18 cellular contexts compared by ENCODE assay signal in genomic region chr9:75390951-75391350, GRCh38.
A peak's percentile ranks its signal among the peaks of the same experiment; 100 is the strongest.
DNase-seq lines count a peak whose midpoint lies in the region; ATAC-seq and TF ChIP-seq lines count a peak whose summit lies in the region.
"Had no signal": no experiment of that assay in that cellular context is flagged by ENCODE, and none has a peak within 500 bp of the region (broad histone marks: within the 10 kb centered on the region; RNA-seq: fewer than 3 reads in every experiment).

No MANE protein-coding gene starts in this region.

- H3K27ac Mint-ChIP-seq in activated T-helper 2 cell treated with anti-CD3 and anti-CD28 coated beads, Interferon-gamma antibody, Interleukin-2, Interleukin-4, amounts not matched to agents 10 μg/mL and 5 μg/mL and 100 μg/mL, durations not matched to agents 14 hours and 24 hours and 36 hours: no peak overlapping the region
- H3K27ac Mint-ChIP-seq: B cell; CD4-positive, CD25-positive, alpha-beta regulatory T cell; CD8-positive, alpha-beta T cell; H9 had no signal

- intact Hi-C loops in activated T-helper 2 cell treated with anti-CD3 and anti-CD28 coated beads, Interferon-gamma antibody, Interleukin-2, Interleukin-4, amounts not matched to agents 10 μg/mL and 5 μg/mL and 100 μg/mL, durations not matched to agents 14 hours and 24 hours and 36 hours (cut with micrococcal nuclease): no loop called here

- TF ChIP-seq CTCF in astrocyte of the spinal cord (IDR thresholded peaks at IDR 0.05; ENCODE audit: low read depth, low read length): no peak

- ATAC-seq in GM18861 (IDR thresholded peaks at IDR 0.05; ENCODE audit: unreplicated experiment): no peak
- no peak for ATAC-seq in GM21786 (IDR thresholded peaks at IDR 0.05; ENCODE audit: unreplicated experiment)
- ATAC-seq: CD8-positive, alpha-beta T cell; HCT116 had no signal

- no peaks in the 10 kb centered on the region for H3K27me3 Mint-ChIP-seq in activated T-helper 2 cell treated with anti-CD3 and anti-CD28 coated beads, Interferon-gamma antibody, Interleukin-2, Interleukin-4, amounts not matched to agents 10 μg/mL and 5 μg/mL and 100 μg/mL, durations not matched to agents 14 hours and 24 hours and 36 hours (ENCODE audit: low read depth)
- H3K27me3 Mint-ChIP-seq: B cell; CD4-positive, CD25-positive, alpha-beta regulatory T cell had no signal

- no peaks in the 10 kb centered on the region for H3K9me3 Mint-ChIP-seq in activated T-helper 2 cell treated with anti-CD3 and anti-CD28 coated beads, Interferon-gamma antibody, Interleukin-2, Interleukin-4, amounts not matched to agents 10 μg/mL and 5 μg/mL and 100 μg/mL, durations not matched to agents 14 hours and 24 hours and 36 hours

- in situ Hi-C loops in astrocyte of the spinal cord (cut with HindIII; ENCODE audit: low sequenced_read_pairs): no loop called here

- H3K4me3 ChIP-seq in astrocyte of the spinal cord (ENCODE audit: low read depth, low read length): no peak overlapping the region
- H3K4me3 ChIP-seq: BLaER1, GM23248 had no signal

- DNase-seq in H4 (ENCODE audit: low spot score): peak; percentile 56
- DNase-seq in M059J (ENCODE audit: low read depth): peak; percentile 22
- DNase-seq in astrocyte of the spinal cord (ENCODE audit: low read depth, low spot score): peak; percentile 56
- DNase-seq in activated T-helper 2 cell treated with anti-CD3 and anti-CD28 coated beads, Interferon-gamma antibody, Interleukin-2, Interleukin-4, amounts not matched to agents 10 μg/mL and 5 μg/mL and 100 μg/mL, durations not matched to agents 14 hours and 24 hours and 36 hours (ENCODE audit: low spot score): no peak
- no peak for DNase-seq in NCI-H2107 treated with DMSO at 0.1 percent for 48 hours (lab: John Stamatoyannopoulos, UW; ENCODE audit: unreplicated experiment)
- DNase-seq: Caco-2; CD4-positive, CD25-positive, alpha-beta regulatory T cell; CD8-positive, alpha-beta T cell; DMS153; EL; GF-D8; GM23248; H9 had no signal

- H3K4me3 Mint-ChIP-seq in activated T-helper 2 cell treated with anti-CD3 and anti-CD28 coated beads, Interferon-gamma antibody, Interleukin-2, Interleukin-4, amounts not matched to agents 10 μg/mL and 5 μg/mL and 100 μg/mL, durations not matched to agents 14 hours and 24 hours and 36 hours (ENCODE audit: low read depth): no peak overlapping the region
- H3K4me3 Mint-ChIP-seq: B cell; CD4-positive, CD25-positive, alpha-beta regulatory T cell; CD8-positive, alpha-beta T cell; H9 had no signal

- H3K36me3 Mint-ChIP-seq in activated T-helper 2 cell treated with anti-CD3 and anti-CD28 coated beads, Interferon-gamma antibody, Interleukin-2, Interleukin-4, amounts not matched to agents 10 μg/mL and 5 μg/mL and 100 μg/mL, durations not matched to agents 14 hours and 24 hours and 36 hours (ENCODE audit: low read depth): no peaks in the 10 kb centered on the region
- H3K36me3 Mint-ChIP-seq: CD4-positive, CD25-positive, alpha-beta regulatory T cell; CD8-positive, alpha-beta T cell had no signal

- no peaks in the 10 kb centered on the region for H3K4me1 Mint-ChIP-seq in activated T-helper 2 cell treated with anti-CD3 and anti-CD28 coated beads, Interferon-gamma antibody, Interleukin-2, Interleukin-4, amounts not matched to agents 10 μg/mL and 5 μg/mL and 100 μg/mL, durations not matched to agents 14 hours and 24 hours and 36 hours (ENCODE audit: low read depth)
- H3K4me1 Mint-ChIP-seq: B cell; CD4-positive, CD25-positive, alpha-beta regulatory T cell; H9 had no signal

Comparison
In these comparisons a context has a peak if more than half of its experiments do, and no peak if none do; other contexts are left out.
1. DNase-seq: peak in H4 (single experiment), M059J (single experiment) and astrocyte of the spinal cord (single experiment); none in activated T-helper 2 cell treated with anti-CD3 and anti-CD28 coated beads, Interferon-gamma antibody, Interleukin-2, Interleukin-4, amounts not matched to agents 10 μg/mL and 5 μg/mL and 100 μg/mL, durations not matched to agents 14 hours and 24 hours and 36 hours (single experiment) and NCI-H2107 treated with DMSO at 0.1 percent for 48 hours (single experiment).